In the genomic region with DNA sequence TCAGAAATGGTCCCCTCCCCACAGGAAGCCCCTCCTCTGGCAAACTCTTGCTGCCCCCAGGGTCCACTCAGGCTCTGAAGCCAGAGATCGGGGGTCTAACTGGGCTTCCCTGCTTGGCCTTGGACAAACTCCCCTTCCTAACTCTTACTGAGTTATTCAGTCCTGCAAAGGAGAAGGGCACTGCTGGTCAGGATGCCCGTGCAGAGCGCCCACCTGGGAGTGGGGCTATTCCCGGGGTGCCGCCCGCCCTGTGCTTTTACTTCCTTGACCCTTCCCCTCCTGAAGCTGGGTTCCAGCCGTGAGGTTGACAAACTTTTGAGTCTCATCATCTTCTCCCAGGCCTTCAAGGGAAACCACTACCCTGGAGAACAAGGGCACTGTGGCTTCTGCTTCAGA, we compare ENCODE assay signal across 16 cellular contexts.
"Had no signal": no experiment of that assay in that cellular context is flagged by ENCODE, and none has a peak within 500 bp of the region (broad histone marks: within the 10 kb centered on the region; RNA-seq: fewer than 3 reads in every experiment).

No MANE protein-coding gene starts in this region.

- H3K9me3 Mint-ChIP-seq: naive thymus-derived CD8-positive, alpha-beta T cell had no signal

- DNase-seq: cerebellar nuclear complex; effector CD8-positive, alpha-beta T cell; heart left ventricle; hippocampal formation; kidney glomerular epithelial cell; naive thymus-derived CD8-positive, alpha-beta T cell; nucleus accumbens; pancreas; stimulated activated CD4-positive, alpha-beta T cell treated with anti-CD3 and anti-CD28 coated beads, Interleukin-2, amount 100 ng/mL, for 24 hours; stimulated activated naive CD4-positive, alpha-beta T cell; stomach; upper lobe of right lung had no signal

- H3K9me3 ChIP-seq: heart left ventricle, pancreas, stomach, suprapubic skin, tibial nerve, upper lobe of right lung had no signal

- H3K27me3 ChIP-seq: heart left ventricle, pancreas, stomach, suprapubic skin, tibial nerve, upper lobe of right lung had no signal

- H3K4me3 ChIP-seq: coronary artery, heart left ventricle, pancreas, stomach, suprapubic skin, tibial nerve, upper lobe of right lung had no signal

- H3K27me3 Mint-ChIP-seq: naive thymus-derived CD8-positive, alpha-beta T cell had no signal

- H3K27ac ChIP-seq: heart left ventricle, pancreas, stomach, suprapubic skin, upper lobe of right lung had no signal

- FAIRE-seq: frontal cortex, pancreas had no signal

- ATAC-seq: naive thymus-derived CD8-positive, alpha-beta T cell; pancreas; upper lobe of right lung had no signal

- H3K4me3 Mint-ChIP-seq: naive thymus-derived CD8-positive, alpha-beta T cell had no signal
